ENCODE assay signal across 10 cellular contexts in the genomic region with DNA sequence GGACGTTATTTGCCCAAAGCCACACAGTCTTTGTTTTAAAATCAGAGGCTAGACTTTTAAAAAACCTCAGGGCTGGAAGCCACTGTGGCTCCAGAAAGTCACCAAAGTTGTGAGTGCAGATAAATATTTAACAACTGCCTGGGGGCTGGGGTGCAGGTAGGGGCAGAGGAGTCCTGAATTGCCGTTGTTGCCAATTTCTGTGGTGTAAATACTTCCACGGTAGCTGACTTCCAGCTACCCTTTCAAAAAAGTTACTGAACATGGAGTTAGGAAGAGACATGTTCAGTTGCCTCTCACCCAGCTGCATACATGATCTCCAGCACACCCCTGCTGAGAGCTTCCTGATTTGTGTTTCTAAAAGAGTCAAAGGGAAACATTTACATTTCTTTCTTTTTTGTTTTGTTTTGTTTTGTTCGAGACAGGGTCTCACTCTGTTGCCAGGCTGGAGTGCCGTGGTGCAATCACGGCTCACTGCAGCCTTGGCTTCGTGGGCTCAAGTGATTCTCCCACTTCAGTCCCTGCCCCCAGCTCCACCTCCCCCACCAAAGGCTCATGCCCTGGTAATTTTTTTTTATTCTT. TPM values are rescaled to one million over a fixed set of nuclear protein-coding genes. Genes with fewer than 3 reads are reported as not detected.
DNase-seq lines count a peak whose midpoint lies in the region; ATAC-seq and TF ChIP-seq lines count a peak whose summit lies in the region.
"Had no signal": no experiment of that assay in that cellular context is flagged by ENCODE, and none has a peak within 500 bp of the region (broad histone marks: within the 10 kb centered on the region; RNA-seq: fewer than 3 reads in every experiment).

No MANE protein-coding gene starts in this region.

- H3K27ac Mint-ChIP-seq in CD4-positive, alpha-beta T cell: peak overlapping the region; percentile 94
- peak overlapping the region; percentile 91 for H3K27ac Mint-ChIP-seq in T-helper 17 cell
- H3K27ac Mint-ChIP-seq in immature natural killer cell: peak overlapping the region; percentile 82 to 97 (median 95)

- H3K27me3 Mint-ChIP-seq in CD4-positive, alpha-beta T cell: no peaks in the 10 kb centered on the region
- no peaks in the 10 kb centered on the region for H3K27me3 Mint-ChIP-seq in T-helper 17 cell
- H3K27me3 Mint-ChIP-seq in immature natural killer cell (ENCODE audit: low read depth in 3 of 3): peaks cover 5 to 14% (median 5%) of the 10 kb centered on the region in 3 donors

- peak; percentile 22 for ATAC-seq in CD4-positive, alpha-beta T cell (ENCODE audit: poor library complexity)
- ATAC-seq in T-helper 17 cell: peak; percentile 16
- no peak for ATAC-seq in HG02938 (IDR thresholded peaks at IDR 0.05; ENCODE audit: unreplicated experiment)
- no peak for ATAC-seq in GM18502 (IDR thresholded peaks at IDR 0.05; ENCODE audit: poor library complexity, unreplicated experiment)

- POLR2A ChIA-PET in CD4-positive, alpha-beta T cell (lab: Charles Lee): interaction anchor here (0.6 to 5.3 kb wide), 13 partner anchors 9 to 168 kb away, joined by 3 to 71 read pairs (median 3); a partner anchor contains a TSS
- POLR2A ChIA-PET in HEK293 (lab: Yijun Ruan, JAX): no interaction called here

- no peak overlapping the region for H3K4me3 ChIP-seq in HEK293 (ENCODE audit: low read depth, low read length)

- H3K4me1 ChIP-seq in HEK293 (ENCODE audit: control insufficient read depth, insufficient read depth, low read length): no peaks in the 10 kb centered on the region

- DNase-seq in CD4-positive, alpha-beta T cell: peak in 1 of 10 experiments; percentile 16
- DNase-seq in T-helper 17 cell (no peak), immature natural killer cell (peak; percentile 29 to 41 (median 33)), head of caudate nucleus (no peak), LoVo (ENCODE audit: low spot score) (no peak)
- DNase-seq: DMS 273 treated with DMSO at 0.1 percent for 48 hours had no signal

- H3K27me3 ChIP-seq in CD4-positive, alpha-beta T cell (ENCODE audit: control insufficient read depth, insufficient read depth, low read length): no peaks in the 10 kb centered on the region

- intact Hi-C loops in CD4-positive, alpha-beta T cell (cut with DNase I, micrococcal nuclease): loop anchor here (1.0 to 10.0 kb wide), 5 partner anchors 35 to 218 kb away; a partner anchor contains a TSS
- intact Hi-C loops in head of caudate nucleus (cut with DNase I): no loop called here

- peak overlapping the region; percentile 44 for H3K27ac ChIP-seq in CD4-positive, alpha-beta T cell (ENCODE audit: low read depth, low read length)
- no peak overlapping the region for H3K27ac ChIP-seq in HEK293 (ENCODE audit: extremely low read depth, low read depth, low read length)
- H3K27ac ChIP-seq: VCaP had no signal

- no peaks in the 10 kb centered on the region for H3K36me3 Mint-ChIP-seq in CD4-positive, alpha-beta T cell (ENCODE audit: low read depth)
- no peaks in the 10 kb centered on the region for H3K36me3 Mint-ChIP-seq in T-helper 17 cell (ENCODE audit: low read depth)
- no peaks in the 10 kb centered on the region for H3K36me3 Mint-ChIP-seq in immature natural killer cell

- CTCF ChIA-PET in CD4-positive, alpha-beta T cell (lab: Charles Lee): interaction anchor here (0.7 to 2.6 kb wide), 5 partner anchors 29 to 223 kb away, joined by 3 to 11 read pairs (median 3); a partner anchor contains a TSS
- CTCF ChIA-PET in HEK293 (lab: Yijun Ruan, JAX): interaction anchor here (1.2 kb wide), 1 partner anchor 61 kb away, joined by 4 read pairs; no protein-coding TSS in a partner anchor

- H3K4me1 Mint-ChIP-seq in CD4-positive, alpha-beta T cell (ENCODE audit: low read depth): peaks cover 78% of the 10 kb centered on the region
- H3K4me1 Mint-ChIP-seq in T-helper 17 cell: peaks cover 55% of the 10 kb centered on the region
- H3K4me1 Mint-ChIP-seq in immature natural killer cell: peaks cover 71 to 74% of the 10 kb centered on the region in 2 donors

- H3K4me3 Mint-ChIP-seq in CD4-positive, alpha-beta T cell: peak overlapping the region; percentile 89
- H3K4me3 Mint-ChIP-seq in T-helper 17 cell: peak overlapping the region; percentile 81
- H3K4me3 Mint-ChIP-seq in immature natural killer cell: peak overlapping the region; percentile 80 to 87 (median 82)

- no peaks in the 10 kb centered on the region for H3K9me3 ChIP-seq in CD4-positive, alpha-beta T cell (ENCODE audit: control insufficient read depth, low read length)
- H3K9me3 ChIP-seq in HEK293 (ENCODE audit: control insufficient read depth, insufficient read depth, low read depth, low read length): no peaks in the 10 kb centered on the region
- no peaks in the 10 kb centered on the region for H3K9me3 ChIP-seq in T-helper 17 cell (ENCODE audit: control insufficient read depth, low read length, poor library complexity, severe bottlenecking)

- no peak for TF ChIP-seq CTCF in CD4-positive, alpha-beta T cell (IDR thresholded peaks at IDR 0.05)
- no peak for TF ChIP-seq CTCF in HEK293 (tag by site-specific recombination; IDR thresholded peaks at IDR 0.05)

- no peaks in the 10 kb centered on the region for H3K36me3 ChIP-seq in HEK293 (ENCODE audit: control insufficient read depth in 2 of 2, insufficient read depth in 1 of 2, low read length in 2 of 2)

- H3K9me3 Mint-ChIP-seq in CD4-positive, alpha-beta T cell: no peaks in the 10 kb centered on the region
- peaks cover 0 to 1% (median 0%) of the 10 kb centered on the region in 6 donors for H3K9me3 Mint-ChIP-seq in immature natural killer cell

TF ChIP-seq in HEK293, 187 proteins besides CTCF, POLR2A, EP300 and RAD21 (continues in another document):
- TF ChIP-seq, protein P1, sequence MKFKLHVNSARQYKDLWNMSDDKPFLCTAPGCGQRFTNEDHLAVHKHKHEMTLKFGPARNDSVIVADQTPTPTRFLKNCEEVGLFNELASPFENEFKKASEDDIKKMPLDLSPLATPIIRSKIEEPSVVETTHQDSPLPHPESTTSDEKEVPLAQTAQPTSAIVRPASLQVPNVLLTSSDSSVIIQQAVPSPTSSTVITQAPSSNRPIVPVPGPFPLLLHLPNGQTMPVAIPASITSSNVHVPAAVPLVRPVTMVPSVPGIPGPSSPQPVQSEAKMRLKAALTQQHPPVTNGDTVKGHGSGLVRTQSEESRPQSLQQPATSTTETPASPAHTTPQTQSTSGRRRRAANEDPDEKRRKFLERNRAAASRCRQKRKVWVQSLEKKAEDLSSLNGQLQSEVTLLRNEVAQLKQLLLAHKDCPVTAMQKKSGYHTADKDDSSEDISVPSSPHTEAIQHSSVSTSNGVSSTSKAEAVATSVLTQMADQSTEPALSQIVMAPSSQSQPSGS (tag by site-specific recombination; IDR thresholded peaks at IDR 0.05; ENCODE audit: low read depth): no peak
- TF ChIP-seq EGR2 (tag by site-specific recombination; IDR thresholded peaks at IDR 0.05; ENCODE audit: low read depth) (0 out of 2 replicates have a peak, but pooled peaks have one; percentile 17), ZNF292 (tag by site-specific recombination; IDR thresholded peaks at IDR 0.05; ENCODE audit: borderline replicate concordance, low read depth) (no peak), ZFHX2 (tag by site-specific recombination; conservative IDR thresholded peaks at IDR 0.05) (peak; percentile 42; the same call in 1 of the 2 replicates), ZNF274 (IDR thresholded peaks at IDR 0.05; ENCODE audit: low read length) (no peak), ZNF274 (tag by site-specific recombination; IDR thresholded peaks at IDR 0.05; ENCODE audit: borderline replicate concordance) (no peak), ZNF221 (tag by site-specific recombination; IDR thresholded peaks at IDR 0.05; ENCODE audit: borderline replicate concordance) (no peak), ZNF76 (tag by site-specific recombination; IDR thresholded peaks at IDR 0.05; ENCODE audit: borderline replicate concordance, low read depth) (no peak), ZNF302 (tag by site-specific recombination; IDR thresholded peaks at IDR 0.05; ENCODE audit: low read depth) (no peak), ZNF391 (tag by site-specific recombination; IDR thresholded peaks at IDR 0.05; ENCODE audit: borderline replicate concordance, low read depth) (no peak), ZNF473 (tag by site-specific recombination; IDR thresholded peaks at IDR 0.05) (no peak), ZNF19 (tag by site-specific recombination; IDR thresholded peaks at IDR 0.05; ENCODE audit: low read depth) (no peak), GLI4 (tag by site-specific recombination; IDR thresholded peaks at IDR 0.05) (no peak), ZNF366 (tag by site-specific recombination; conservative IDR thresholded peaks at IDR 0.05) (no peak)
- TF ChIP-seq, protein P2, sequence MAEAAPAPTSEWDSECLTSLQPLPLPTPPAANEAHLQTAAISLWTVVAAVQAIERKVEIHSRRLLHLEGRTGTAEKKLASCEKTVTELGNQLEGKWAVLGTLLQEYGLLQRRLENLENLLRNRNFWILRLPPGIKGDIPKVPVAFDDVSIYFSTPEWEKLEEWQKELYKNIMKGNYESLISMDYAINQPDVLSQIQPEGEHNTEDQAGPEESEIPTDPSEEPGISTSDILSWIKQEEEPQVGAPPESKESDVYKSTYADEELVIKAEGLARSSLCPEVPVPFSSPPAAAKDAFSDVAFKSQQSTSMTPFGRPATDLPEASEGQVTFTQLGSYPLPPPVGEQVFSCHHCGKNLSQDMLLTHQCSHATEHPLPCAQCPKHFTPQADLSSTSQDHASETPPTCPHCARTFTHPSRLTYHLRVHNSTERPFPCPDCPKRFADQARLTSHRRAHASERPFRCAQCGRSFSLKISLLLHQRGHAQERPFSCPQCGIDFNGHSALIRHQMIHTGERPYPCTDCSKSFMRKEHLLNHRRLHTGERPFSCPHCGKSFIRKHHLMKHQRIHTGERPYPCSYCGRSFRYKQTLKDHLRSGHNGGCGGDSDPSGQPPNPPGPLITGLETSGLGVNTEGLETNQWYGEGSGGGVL (tag by site-specific recombination; IDR thresholded peaks at IDR 0.05): no peak

RNA-seq across cellular contexts. Expression of a gene that starts 58.7 kb away (rescaled TPM):
- total RNA-seq in CD4-positive, alpha-beta T cell: 10 to 100 TPM; 66.7 to 67.6 TPM
- total RNA-seq in T-helper 17 cell: 10 to 100 TPM in 1 of 2 donors, 1 to 10 TPM in 1; 7.5 to 11.7 TPM
- polyA plus RNA-seq in immature natural killer cell: 1 to 10 TPM; 2.8 to 9.7 (median 6.8) TPM

Comparison
In these comparisons a context has a peak if more than half of its experiments do, and no peak if none do; other contexts are left out.
1. ATAC-seq: peak in CD4-positive, alpha-beta T cell (single experiment) and T-helper 17 cell (single experiment); none in HG02938 (single experiment) and GM18502 (single experiment).
2. DNase-seq: peak in immature natural killer cell (3 of 3); none in T-helper 17 cell (0 of 3), head of caudate nucleus (0 of 42) and LoVo (single experiment).
3. RNA of a gene that starts 58.7 kb away (total RNA-seq): 66.7 to 67.6 TPM in CD4-positive, alpha-beta T cell; 7.5 to 11.7 TPM in T-helper 17 cell; every median in the first group is over 4 times any median in the second.
4. Peak in every context shown above with its lines, with median percentiles within 50 percentile points of each other: H3K27ac Mint-ChIP-seq and H3K4me3 Mint-ChIP-seq.